Comparison of ENCODE assay signal across 2 cellular contexts in genomic region chr4:17559709-17560048, GRCh38.
TF ChIP-seq lines count a peak whose summit lies in the region.

No MANE protein-coding gene starts in this region.

TF ChIP-seq in K562, 482 proteins besides CTCF, POLR2A, EP300 and RAD21:
- TF ChIP-seq ZNF232 (CRISPR knock-in tag; IDR thresholded peaks at IDR 0.05) (0 out of 2 replicates have a peak, but pooled peaks have one; percentile 5), ZKSCAN1 (IDR thresholded peaks at IDR 0.05; ENCODE audit: low read depth, low read length) (peak; percentile 81; the same call in 1 of the 2 replicates), ARHGAP35 (IDR thresholded peaks at IDR 0.05; ENCODE audit: partially characterized antibody) (no peak)

TF ChIP-seq in liver, 16 proteins besides CTCF, POLR2A, EP300 and RAD21:
- TF ChIP-seq FOXA2 (IDR thresholded peaks at IDR 0.05) (no peak), JUND (IDR thresholded peaks at IDR 0.05) (no peak), ZBTB33 (IDR thresholded peaks at IDR 0.05) (no peak), SP1 (IDR thresholded peaks at IDR 0.05) (no peak), HNF4A (conservative IDR thresholded peaks at IDR 0.05) (no peak), RXRA (IDR thresholded peaks at IDR 0.05) (no peak), NR2F2 (IDR thresholded peaks at IDR 0.05) (no peak), YY1 (IDR thresholded peaks at IDR 0.05) (no peak), TAF1 (conservative IDR thresholded peaks at IDR 0.05) (no peak), GABPA (IDR thresholded peaks at IDR 0.05 in 1 of 2, conservative IDR thresholded peaks at IDR 0.05 in 1 of 2) (no peak), FOXA1 (IDR thresholded peaks at IDR 0.05) (no peak), EGR1 (IDR thresholded peaks at IDR 0.05; ENCODE audit: low read depth in 2 of 2) (no peak), HNF4G (IDR thresholded peaks at IDR 0.05) (no peak), ATF3 (IDR thresholded peaks at IDR 0.05) (no peak)
- TF ChIP-seq, protein P1, sequence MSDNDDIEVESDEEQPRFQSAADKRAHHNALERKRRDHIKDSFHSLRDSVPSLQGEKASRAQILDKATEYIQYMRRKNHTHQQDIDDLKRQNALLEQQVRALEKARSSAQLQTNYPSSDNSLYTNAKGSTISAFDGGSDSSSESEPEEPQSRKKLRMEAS (IDR thresholded peaks at IDR 0.05): no peak
- TF ChIP-seq, protein P2, sequence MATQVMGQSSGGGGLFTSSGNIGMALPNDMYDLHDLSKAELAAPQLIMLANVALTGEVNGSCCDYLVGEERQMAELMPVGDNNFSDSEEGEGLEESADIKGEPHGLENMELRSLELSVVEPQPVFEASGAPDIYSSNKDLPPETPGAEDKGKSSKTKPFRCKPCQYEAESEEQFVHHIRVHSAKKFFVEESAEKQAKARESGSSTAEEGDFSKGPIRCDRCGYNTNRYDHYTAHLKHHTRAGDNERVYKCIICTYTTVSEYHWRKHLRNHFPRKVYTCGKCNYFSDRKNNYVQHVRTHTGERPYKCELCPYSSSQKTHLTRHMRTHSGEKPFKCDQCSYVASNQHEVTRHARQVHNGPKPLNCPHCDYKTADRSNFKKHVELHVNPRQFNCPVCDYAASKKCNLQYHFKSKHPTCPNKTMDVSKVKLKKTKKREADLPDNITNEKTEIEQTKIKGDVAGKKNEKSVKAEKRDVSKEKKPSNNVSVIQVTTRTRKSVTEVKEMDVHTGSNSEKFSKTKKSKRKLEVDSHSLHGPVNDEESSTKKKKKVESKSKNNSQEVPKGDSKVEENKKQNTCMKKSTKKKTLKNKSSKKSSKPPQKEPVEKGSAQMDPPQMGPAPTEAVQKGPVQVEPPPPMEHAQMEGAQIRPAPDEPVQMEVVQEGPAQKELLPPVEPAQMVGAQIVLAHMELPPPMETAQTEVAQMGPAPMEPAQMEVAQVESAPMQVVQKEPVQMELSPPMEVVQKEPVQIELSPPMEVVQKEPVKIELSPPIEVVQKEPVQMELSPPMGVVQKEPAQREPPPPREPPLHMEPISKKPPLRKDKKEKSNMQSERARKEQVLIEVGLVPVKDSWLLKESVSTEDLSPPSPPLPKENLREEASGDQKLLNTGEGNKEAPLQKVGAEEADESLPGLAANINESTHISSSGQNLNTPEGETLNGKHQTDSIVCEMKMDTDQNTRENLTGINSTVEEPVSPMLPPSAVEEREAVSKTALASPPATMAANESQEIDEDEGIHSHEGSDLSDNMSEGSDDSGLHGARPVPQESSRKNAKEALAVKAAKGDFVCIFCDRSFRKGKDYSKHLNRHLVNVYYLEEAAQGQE (IDR thresholded peaks at IDR 0.05): no peak
